Comparison of ENCODE assay signal across 10 cellular contexts in the genomic region with DNA sequence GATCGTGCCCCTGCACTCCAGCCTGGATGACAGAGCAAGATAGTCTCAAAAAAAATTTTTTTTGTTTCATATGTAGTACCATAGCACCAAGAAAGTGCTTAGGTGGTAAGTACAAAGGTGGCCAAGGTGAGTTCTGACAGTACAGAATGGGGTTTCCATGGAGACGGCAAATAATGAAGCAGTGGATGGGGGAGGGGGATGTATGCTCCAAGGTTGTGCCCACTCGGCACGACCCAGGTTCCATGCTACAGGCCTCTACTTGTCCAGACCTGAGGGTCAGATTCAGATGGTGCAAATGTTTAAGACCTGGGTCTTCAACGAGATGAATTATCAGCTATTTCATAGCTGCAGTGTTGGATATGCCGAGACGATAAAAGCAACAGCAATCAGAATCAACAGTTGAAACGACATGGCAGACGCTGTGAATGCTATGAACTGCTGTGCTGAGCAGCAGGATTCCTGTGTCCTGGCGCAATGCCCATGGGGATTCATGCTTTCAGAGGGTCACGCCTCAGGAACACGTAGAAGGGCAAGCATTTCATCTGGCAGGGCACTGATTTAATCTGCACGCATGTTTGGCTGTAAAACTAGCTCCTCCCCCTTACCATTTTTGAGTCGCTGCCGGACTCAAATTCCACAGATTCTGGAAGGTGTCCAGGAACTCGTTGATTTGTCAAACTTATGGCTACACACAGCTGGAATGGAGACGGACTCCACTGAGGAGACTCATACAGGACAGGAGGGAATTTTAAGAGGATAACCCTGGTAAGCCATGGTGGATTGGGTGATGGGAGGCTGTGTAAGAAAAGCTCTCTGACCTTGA.
DNase-seq lines count a peak whose midpoint lies in the region; ATAC-seq lines count a peak whose summit lies in the region.
"Had no signal": no experiment of that assay in that cellular context is flagged by ENCODE, and none has a peak within 500 bp of the region (broad histone marks: within the 10 kb centered on the region; RNA-seq: fewer than 3 reads in every experiment).

No MANE protein-coding gene starts in this region.

- no peak for ATAC-seq in HG02610 (IDR thresholded peaks at IDR 0.05; ENCODE audit: unreplicated experiment)

- H3K9me3 Mint-ChIP-seq in activated CD4-positive, alpha-beta T cell treated with anti-CD3 and anti-CD28 coated beads, Interleukin-2, amount 10 ng/mL, durations not matched to agents 24 days and 14 days, result peaks cover 4% of the 10 kb centered on the region

- H3K36me3 ChIP-seq in SJSA1 (no peaks in the 10 kb centered on the region), stomach smooth muscle (ENCODE audit: control insufficient read depth in 2 of 2, insufficient read depth in 2 of 2, low read length in 2 of 2) (no peaks in the 10 kb centered on the region)

- H3K9me3 ChIP-seq in SJSA1 (replicated peaks), result no peaks in the 10 kb centered on the region
- H3K9me3 ChIP-seq in stomach smooth muscle (ENCODE audit: control insufficient read depth in 2 of 2, low read length in 2 of 2), result no peaks in the 10 kb centered on the region

- H3K4me1 ChIP-seq in SJSA1 (replicated peaks), result peaks cover 15% of the 10 kb centered on the region
- H3K4me1 ChIP-seq in stomach smooth muscle (ENCODE audit: control insufficient read depth, insufficient read depth, low read length), result peaks cover 5% of the 10 kb centered on the region

- H3K27me3 ChIP-seq in SJSA1 (replicated peaks) (no peaks in the 10 kb centered on the region), stomach smooth muscle (ENCODE audit: control insufficient read depth in 1 of 2, insufficient read depth in 2 of 2, low read length in 2 of 2) (no peaks in the 10 kb centered on the region)

- DNase-seq in HS-27A (ENCODE audit: low read depth), result peak; percentile 96
- DNase-seq in SJSA1 (ENCODE audit: low read depth in 1 of 2, low spot score in 2 of 2), result peak; percentile 98 to 99
- DNase-seq in cardiac septum (ENCODE audit: low spot score), result peak; percentile 84
- DNase-seq in activated CD4-positive, alpha-beta T cell treated with anti-CD3 and anti-CD28 coated beads, Interleukin-2, amount 10 ng/mL, durations not matched to agents 24 days and 14 days, result no peak
- no peak for DNase-seq in pons (ENCODE audit: low spot score)
- no peak for DNase-seq in NCI-H1930 (lab: John Stamatoyannopoulos, UW)

- no peak overlapping the region for H3K4me3 Mint-ChIP-seq in activated CD4-positive, alpha-beta T cell treated with anti-CD3 and anti-CD28 coated beads, Interleukin-2, amount 10 ng/mL, durations not matched to agents 24 days and 14 days
- H3K4me3 Mint-ChIP-seq: IgD-negative memory B cell, memory B cell had no signal

- H3K9ac ChIP-seq in stomach smooth muscle (ENCODE audit: low read length in 2 of 2), result no peak overlapping the region

- H3K27me3 Mint-ChIP-seq in activated CD4-positive, alpha-beta T cell treated with anti-CD3 and anti-CD28 coated beads, Interleukin-2, amount 10 ng/mL, durations not matched to agents 24 days and 14 days, result peaks cover 6% of the 10 kb centered on the region

- H3K27ac Mint-ChIP-seq in activated CD4-positive, alpha-beta T cell treated with anti-CD3 and anti-CD28 coated beads, Interleukin-2, amount 10 ng/mL, durations not matched to agents 24 days and 14 days, result no peak overlapping the region
- H3K27ac Mint-ChIP-seq: IgD-negative memory B cell, memory B cell had no signal

- H3K4me3 ChIP-seq in SJSA1, result no peak overlapping the region
- peak overlapping the region; percentile 16 to 73 for H3K4me3 ChIP-seq in stomach smooth muscle (ENCODE audit: low read length in 2 of 2)

- peak overlapping the region; percentile 81 for H3K27ac ChIP-seq in SJSA1
- no peak overlapping the region for H3K27ac ChIP-seq in stomach smooth muscle (ENCODE audit: low read length)

- H3K36me3 Mint-ChIP-seq in activated CD4-positive, alpha-beta T cell treated with anti-CD3 and anti-CD28 coated beads, Interleukin-2, amount 10 ng/mL, durations not matched to agents 24 days and 14 days (ENCODE audit: low read depth), result no peaks in the 10 kb centered on the region
- H3K36me3 Mint-ChIP-seq: memory B cell had no signal

- intact Hi-C loops in cardiac septum (cut with DNase I), result no loop called here
- intact Hi-C loops in activated CD4-positive, alpha-beta T cell treated with anti-CD3 and anti-CD28 coated beads, Interleukin-2, amount 10 ng/mL, durations not matched to agents 24 days and 14 days (cut with micrococcal nuclease), result no loop called here

- no peaks in the 10 kb centered on the region for H3K4me1 Mint-ChIP-seq in activated CD4-positive, alpha-beta T cell treated with anti-CD3 and anti-CD28 coated beads, Interleukin-2, amount 10 ng/mL, durations not matched to agents 24 days and 14 days
- H3K4me1 Mint-ChIP-seq: memory B cell had no signal

Comparison
In these comparisons a context has a peak if more than half of its experiments do, and no peak if none do; other contexts are left out.
1. DNase-seq: peak in HS-27A (single experiment), SJSA1 (2 of 2) and cardiac septum (single experiment); none in activated CD4-positive, alpha-beta T cell treated with anti-CD3 and anti-CD28 coated beads, Interleukin-2, amount 10 ng/mL, durations not matched to agents 24 days and 14 days (single experiment), pons (single experiment) and NCI-H1930 (0 of 2).